ENCODE assay signal across 8 cellular contexts in the genomic region with DNA sequence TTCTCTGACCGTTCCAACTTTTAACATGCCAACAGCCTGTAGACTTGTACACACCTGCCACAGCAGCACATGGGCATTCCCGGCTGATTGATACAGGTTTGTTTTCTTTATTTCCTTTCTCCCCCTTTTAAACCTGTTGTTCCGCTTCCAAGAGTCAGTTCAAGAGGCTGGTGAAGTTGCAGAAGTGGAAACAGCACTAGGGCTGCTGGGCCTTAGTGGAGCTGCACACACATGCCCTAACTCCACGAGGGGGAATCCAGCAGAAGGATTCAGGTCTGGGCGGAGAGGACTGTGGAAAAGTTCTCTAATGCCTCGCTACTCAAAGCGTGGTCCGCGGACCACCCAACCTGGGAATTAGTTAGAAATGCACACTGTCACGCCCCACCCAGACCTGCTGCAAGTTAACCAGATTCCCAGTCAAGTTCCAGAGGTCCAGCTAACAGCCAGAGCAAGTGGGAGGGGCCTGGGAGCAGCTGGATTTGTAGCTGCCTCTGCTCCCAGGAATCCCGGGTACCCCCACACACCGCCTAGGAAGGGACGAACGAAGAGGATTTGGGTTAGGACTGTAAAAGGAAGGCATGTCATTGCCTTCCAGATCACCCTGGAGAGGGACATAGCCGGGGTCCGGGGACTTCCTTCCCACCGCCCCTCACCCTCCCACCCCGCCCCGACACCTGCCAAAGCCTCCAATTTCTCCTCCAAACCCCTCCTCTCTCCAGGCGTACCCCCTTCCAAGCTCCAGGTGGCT. TPM values are rescaled to one million over a fixed set of nuclear protein-coding genes. Genes with fewer than 3 reads are reported as not detected.
A peak's percentile ranks its signal among the peaks of the same experiment; 100 is the strongest.
DNase-seq lines count a peak whose midpoint lies in the region; ATAC-seq and TF ChIP-seq lines count a peak whose summit lies in the region.

No MANE protein-coding gene starts in this region.

- H3K4me1 ChIP-seq in mucosa of descending colon (ENCODE audit: low read depth) = peaks cover 13% of the 10 kb centered on the region
- peaks cover 0 to 3% of the 10 kb centered on the region in 2 donors for H3K4me1 ChIP-seq in uterus

- H3K9me3 ChIP-seq in AG04450 (ENCODE audit: control insufficient read depth, insufficient read depth, low read length) (no peaks in the 10 kb centered on the region), mucosa of descending colon (no peaks in the 10 kb centered on the region), uterus (no peaks in the 10 kb centered on the region)

- ATAC-seq in mucosa of descending colon (peak; percentile 58), HG03135 (IDR thresholded peaks at IDR 0.05; ENCODE audit: unreplicated experiment) (no peak)

- CTCF ChIA-PET in AG04450 (lab: Charles Lee) = interaction anchor here (0.5 to 2.7 kb wide), 4 partner anchors 47 to 367 kb away, joined by 3 to 15 read pairs (median 6); no protein-coding TSS in a partner anchor

- POLR2A ChIA-PET in AG04450 (lab: Yijun Ruan, JAX) = interaction anchor here (1.3 kb wide), 1 partner anchor 23 kb away, joined by 3 read pairs; no protein-coding TSS in a partner anchor

- no peak for TF ChIP-seq POLR2A in uterus (IDR thresholded peaks at IDR 0.05)

- H3K36me3 ChIP-seq in mucosa of descending colon (ENCODE audit: low read depth) (no peaks in the 10 kb centered on the region), uterus (no peaks in the 10 kb centered on the region)

- H3K27ac ChIP-seq in AG04450 (ENCODE audit: low read depth, low read length) = peak overlapping the region; percentile 47
- H3K27ac ChIP-seq in HL-60 (replicated peaks) = peak overlapping the region; percentile 82
- peak overlapping the region; percentile 17 for H3K27ac ChIP-seq in epithelial cell of prostate
- H3K27ac ChIP-seq in uterus = peak overlapping the region; percentile 62 to 74

- H3K27me3 ChIP-seq in AG04450 (ENCODE audit: control insufficient read depth, insufficient read depth, low read length) = peaks cover 2% of the 10 kb centered on the region
- no peaks in the 10 kb centered on the region for H3K27me3 ChIP-seq in HL-60 (ENCODE audit: insufficient read depth, poor library complexity, severe bottlenecking)
- H3K27me3 ChIP-seq in uterus = no peaks in the 10 kb centered on the region

- intact Hi-C loops in mucosa of descending colon (cut with DNase I, micrococcal nuclease) = no loop called here
- intact Hi-C loops in uterus (cut with DNase I; ENCODE audit: low total_unique reads) = no loop called here

- H3K4me3 ChIP-seq in AG04450 (ENCODE audit: low read depth, low read length) (peak overlapping the region; percentile 88), GM08714 (ENCODE audit: low read length) (peak overlapping the region; percentile 72), HL-60 (replicated peaks; ENCODE audit: insufficient read depth, low read length) (peak overlapping the region; percentile 87), mucosa of descending colon (peak overlapping the region; percentile 27), uterus (peak overlapping the region; percentile 61 to 74)

- TF ChIP-seq CTCF in AG04450 (IDR thresholded peaks at IDR 0.05; ENCODE audit: low read depth, low read length) = no peak
- TF ChIP-seq CTCF in HL-60 (IDR thresholded peaks at IDR 0.05; ENCODE audit: insufficient read depth, low read length) = no peak
- no peak for TF ChIP-seq CTCF in mucosa of descending colon (IDR thresholded peaks at IDR 0.05)
- no peak for TF ChIP-seq CTCF in uterus (IDR thresholded peaks at IDR 0.05)

- DNase-seq in AG04450 (ENCODE audit: low read depth, low spot score) (no peak), HL-60 (ENCODE audit: low read depth in 1 of 2, low spot score in 1 of 2) (peak; percentile 54 to 67), SW480 (ENCODE audit: low spot score) (peak; percentile 55), epithelial cell of prostate (ENCODE audit: low read depth, low spot score) (peak; percentile 41), mucosa of descending colon (peak; percentile 55 to 59 (median 57)), uterus (peak; percentile 25 to 41)

RNA-seq across cellular contexts. Expression of a gene that starts 0.5 kb away (rescaled TPM):
- 18.0 and 19.0 TPM in 2 replicates for polyA plus RNA-seq in AG04450 (2011; rRNA removed)
- polyA minus RNA-seq in AG04450 (2011; rRNA and poly(A)+ RNA removed) = 37.0 and 56.0 TPM in 2 replicates
- total RNA-seq in mucosa of descending colon (10 to 100 TPM; 31.6 to 71.6 (median 51.6) TPM), uterus (10 to 100 TPM in 3 of 4 donors, 1 to 10 TPM in 1; 5.4 to 56.2 (median 21.0) TPM)

Comparison
In these comparisons a context has a peak if more than half of its experiments do, and no peak if none do; other contexts are left out.
1. H3K27ac ChIP-seq: peak in every context shown above with its lines; median percentile 82 in HL-60; 68 in uterus; 47 in AG04450; 17 in epithelial cell of prostate.
2. H3K4me3 ChIP-seq: peak in every context shown above with its lines; median percentile 88 in AG04450; 87 in HL-60; 72 in GM08714; 68 in uterus; 27 in mucosa of descending colon.